23 cellular contexts compared by ENCODE assay signal in the genomic region with DNA sequence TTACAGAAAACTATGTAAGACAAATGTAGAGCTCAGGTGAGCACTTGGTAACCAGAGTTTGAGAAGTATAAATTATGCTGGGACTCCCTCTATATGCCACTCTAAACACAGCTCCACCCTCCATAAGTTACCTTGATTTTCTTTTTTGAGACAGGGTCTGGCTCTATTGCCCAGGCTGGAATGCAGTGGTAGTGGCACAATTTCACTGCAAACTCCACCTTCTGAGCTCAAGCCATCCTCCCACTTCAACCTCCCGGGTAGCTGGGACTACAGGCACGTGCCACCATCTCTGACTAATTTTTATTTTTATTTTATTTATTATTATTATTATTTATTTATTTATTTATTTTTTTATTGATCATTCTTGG.
"Had no signal": no experiment of that assay in that cellular context is flagged by ENCODE, and none has a peak within 500 bp of the region (broad histone marks: within the 10 kb centered on the region; RNA-seq: fewer than 3 reads in every experiment).

No MANE protein-coding gene starts in this region.

- DNase-seq: activated CD4-positive, alpha-beta memory T cell treated with anti-CD3 and anti-CD28 coated beads, Interleukin-2, amount 10 ng/mL, durations not matched to agents 7 days and 5 days; activated CD4-positive, alpha-beta T cell treated with anti-CD3 and anti-CD28 coated beads for 48 hours; activated CD4-positive, CD25-positive, alpha-beta regulatory T cell; activated gamma-delta T cell; anterior cingulate cortex; dermis blood vessel endothelial cell; effector CD8-positive, alpha-beta T cell; hippocampal formation; left ventricle myocardium inferior; naive thymus-derived CD8-positive, alpha-beta T cell; retina; stimulated activated CD4-positive, alpha-beta T cell treated with anti-CD3 and anti-CD28 coated beads, Interleukin-2, amount 100 ng/mL, for 48 hours; stimulated activated CD8-positive, alpha-beta memory T cell treated with anti-CD3 and anti-CD28 coated beads, Interleukin-4, amount 100 ng/mL, for 48 hours; stimulated activated naive B cell treated with anti-CD40 and anti-IgM and Interleukin-4, amounts not matched to agents 10 μg/mL and 1 μg/mL and 100 μg/mL, for 72 hours; T1000; testis; trophoblast cell had no signal

- H3K4me2 ChIP-seq: neural progenitor cell had no signal

- H3K9ac ChIP-seq: neural progenitor cell had no signal

- H3K4me3 ChIP-seq: esophagus muscularis mucosa, left ventricle myocardium inferior, neural progenitor cell, testis had no signal

- H3K4me1 ChIP-seq: neural progenitor cell had no signal

- H3K27me3 ChIP-seq: esophagus muscularis mucosa, neural progenitor cell, testis had no signal

- H3K4me3 Mint-ChIP-seq: activated CD4-positive, alpha-beta memory T cell treated with anti-CD3 and anti-CD28 coated beads, Interleukin-2, amount 10 ng/mL, durations not matched to agents 7 days and 5 days; activated T-helper 1 cell treated with anti-CD3 and anti-CD28 coated beads, Interleukin-12 subunit alpha, Interleukin-12 subunit beta, Interleukin-2, Interleukin-4 antibody, amounts not matched to agents 30 ng/mL and 10 ng/mL and 1 ng/mL, durations not matched to agents 14 hours and 24 hours and 36 hours; brain; mesothelial cell of epicardium; naive thymus-derived CD8-positive, alpha-beta T cell; neural progenitor cell; stimulated activated naive B cell treated with anti-CD40 and anti-IgM and Interleukin-4, amounts not matched to agents 10 μg/mL and 1 μg/mL and 100 μg/mL, for 72 hours had no signal

- H3K4me1 Mint-ChIP-seq: mesothelial cell of epicardium had no signal

- H3K9me3 Mint-ChIP-seq: activated CD4-positive, alpha-beta memory T cell treated with anti-CD3 and anti-CD28 coated beads, Interleukin-2, amount 10 ng/mL, durations not matched to agents 7 days and 5 days; activated T-helper 1 cell treated with anti-CD3 and anti-CD28 coated beads, Interleukin-12 subunit alpha, Interleukin-12 subunit beta, Interleukin-2, Interleukin-4 antibody, amounts not matched to agents 30 ng/mL and 10 ng/mL and 1 ng/mL, durations not matched to agents 14 hours and 24 hours and 36 hours; brain; mesothelial cell of epicardium; naive thymus-derived CD8-positive, alpha-beta T cell; neural progenitor cell; stimulated activated naive B cell treated with anti-CD40 and anti-IgM and Interleukin-4, amounts not matched to agents 10 μg/mL and 1 μg/mL and 100 μg/mL, for 72 hours had no signal

- H3K27ac ChIP-seq: left ventricle myocardium inferior, neural progenitor cell, testis had no signal

- H3K27me3 Mint-ChIP-seq: activated CD4-positive, alpha-beta memory T cell treated with anti-CD3 and anti-CD28 coated beads, Interleukin-2, amount 10 ng/mL, durations not matched to agents 7 days and 5 days; brain; naive thymus-derived CD8-positive, alpha-beta T cell; progenitor cell of endocrine pancreas; stimulated activated naive B cell treated with anti-CD40 and anti-IgM and Interleukin-4, amounts not matched to agents 10 μg/mL and 1 μg/mL and 100 μg/mL, for 72 hours had no signal

- H3K9me3 ChIP-seq: esophagus muscularis mucosa, left ventricle myocardium inferior, testis had no signal

- H3K27ac Mint-ChIP-seq: activated CD4-positive, alpha-beta memory T cell treated with anti-CD3 and anti-CD28 coated beads, Interleukin-2, amount 10 ng/mL, durations not matched to agents 7 days and 5 days; activated T-helper 1 cell treated with anti-CD3 and anti-CD28 coated beads, Interleukin-12 subunit alpha, Interleukin-12 subunit beta, Interleukin-2, Interleukin-4 antibody, amounts not matched to agents 30 ng/mL and 10 ng/mL and 1 ng/mL, durations not matched to agents 14 hours and 24 hours and 36 hours; neural progenitor cell; progenitor cell of endocrine pancreas had no signal

- H2AFZ ChIP-seq: neural progenitor cell had no signal
